In genomic region chr1:212607206-212607923, GRCh38 we compare ENCODE assay signal across 8 cellular contexts. TPM values are rescaled to one million over a fixed set of nuclear protein-coding genes. Genes with fewer than 3 reads are reported as not detected.
DNase-seq lines count a peak whose midpoint lies in the region; ATAC-seq and TF ChIP-seq lines count a peak whose summit lies in the region.

No MANE protein-coding gene starts in this region.

- no peak for ATAC-seq in GM18861 (IDR thresholded peaks at IDR 0.05; ENCODE audit: unreplicated experiment)
- no peak for ATAC-seq in GM18519 (IDR thresholded peaks at IDR 0.05; ENCODE audit: low FRiP score, unreplicated experiment)

- no peak for TF ChIP-seq CTCF in HEK293 (tag by site-specific recombination; IDR thresholded peaks at IDR 0.05)
- TF ChIP-seq CTCF in fibroblast of mammary gland (conservative IDR thresholded peaks at IDR 0.05; ENCODE audit: control insufficient read depth, insufficient read depth, low read depth, low read length): no peak

- POLR2A ChIA-PET in CD4-positive, alpha-beta memory T cell (lab: Charles Lee; ENCODE audit: partially characterized antibody): interaction anchor here (0.6 to 2.1 kb wide), 4 partner anchors 8 to 184 kb away, joined by 4 to 16 read pairs (median 9); no protein-coding TSS in a partner anchor
- POLR2A ChIA-PET in HEK293 (lab: Yijun Ruan, JAX): interaction anchor here (0.6 to 3.3 kb wide), 18 partner anchors 9 to 449 kb away, joined by 3 to 79 read pairs (median 10); partner anchors contain the start of genes NSL1 and TATDN3

- peak in 4 of 5 donors; percentile 6 to 59 (median 24) for DNase-seq in CD4-positive, alpha-beta memory T cell
- DNase-seq in activated CD4-positive, alpha-beta T cell treated with anti-CD3 and anti-CD28 coated beads, Interleukin-2, amount 50 U/mL, for 1 hour: peak; percentile 6
- DNase-seq in fibroblast of mammary gland (ENCODE audit: low read depth): no peak
- no peak for DNase-seq in kidney glomerular epithelial cell (lab: John Stamatoyannopoulos, UW)

- CTCF ChIA-PET in CD4-positive, alpha-beta memory T cell (lab: Charles Lee; ENCODE audit: partially characterized antibody): interaction anchor here (1.4 to 2.1 kb wide), 2 partner anchors 10 to 130 kb away, joined by 4 to 5 read pairs; no protein-coding TSS in a partner anchor
- CTCF ChIA-PET in HEK293 (lab: Yijun Ruan, JAX): interaction anchor here (0.7 to 2.7 kb wide), 6 partner anchors 10 to 177 kb away, joined by 3 to 11 read pairs (median 4); no protein-coding TSS in a partner anchor

- peaks cover 38% of the 10 kb centered on the region for H3K27me3 ChIP-seq in CD4-positive, alpha-beta memory T cell (ENCODE audit: insufficient read depth, low read length)
- H3K27me3 ChIP-seq in neuron (ENCODE audit: insufficient read depth, low read length): peaks cover 48% of the 10 kb centered on the region

- H3K27ac ChIP-seq in CD4-positive, alpha-beta memory T cell (ENCODE audit: low read depth, low read length): peak overlapping the region; percentile 48
- H3K27ac ChIP-seq in HEK293 (ENCODE audit: extremely low read depth, low read depth, low read length): peak overlapping the region; percentile 68

- H3K27me3 Mint-ChIP-seq in CD4-positive, alpha-beta memory T cell: peaks cover 44 to 52% of the 10 kb centered on the region in 2 donors

- H3K4me3 Mint-ChIP-seq in CD4-positive, alpha-beta memory T cell: peak overlapping the region; percentile 95 to 97 (median 97)

- H3K27ac Mint-ChIP-seq in CD4-positive, alpha-beta memory T cell: peak overlapping the region in 6 of 7 donors; percentile 73 to 96 (median 86)

- peak overlapping the region; percentile 43 to 68 for H3K4me3 ChIP-seq in CD4-positive, alpha-beta memory T cell (ENCODE audit: low read length in 2 of 2)
- H3K4me3 ChIP-seq in HEK293 (ENCODE audit: low read depth, low read length) (peak overlapping the region; percentile 63), fibroblast of mammary gland (ENCODE audit: control insufficient read depth, low read depth, low read length) (peak overlapping the region; percentile 57), neuron (ENCODE audit: low read length) (peak overlapping the region; percentile 55)

- peaks cover 29% of the 10 kb centered on the region for H3K4me1 ChIP-seq in CD4-positive, alpha-beta memory T cell (ENCODE audit: insufficient read depth, low read length)
- H3K4me1 ChIP-seq in HEK293 (ENCODE audit: control insufficient read depth, insufficient read depth, low read length) (peaks cover 14% of the 10 kb centered on the region), neuron (ENCODE audit: insufficient read depth, low read length) (peaks cover 57% of the 10 kb centered on the region)

- peaks cover 12 to 43% (median 23%) of the 10 kb centered on the region in 4 donors for H3K4me1 Mint-ChIP-seq in CD4-positive, alpha-beta memory T cell

- no peaks in the 10 kb centered on the region for H3K9me3 Mint-ChIP-seq in CD4-positive, alpha-beta memory T cell

- no peaks in the 10 kb centered on the region for H3K9me3 ChIP-seq in CD4-positive, alpha-beta memory T cell (ENCODE audit: control insufficient read depth in 1 of 2, low read length in 2 of 2)
- H3K9me3 ChIP-seq in HEK293 (ENCODE audit: control insufficient read depth, insufficient read depth, low read depth, low read length): no peaks in the 10 kb centered on the region
- H3K9me3 ChIP-seq in neuron (ENCODE audit: low read length): no peaks in the 10 kb centered on the region

- no peaks in the 10 kb centered on the region for H3K36me3 ChIP-seq in CD4-positive, alpha-beta memory T cell (ENCODE audit: insufficient read depth, low read length)
- H3K36me3 ChIP-seq in HEK293 (ENCODE audit: control insufficient read depth in 2 of 2, insufficient read depth in 1 of 2, low read length in 2 of 2) (no peaks in the 10 kb centered on the region), neuron (ENCODE audit: insufficient read depth, low read length) (no peaks in the 10 kb centered on the region)

- intact Hi-C loops in CD4-positive, alpha-beta memory T cell (cut with micrococcal nuclease): loop anchor here (5.0 kb wide), 2 partner anchors 185 to 320 kb away; partner anchors contain the start of genes NSL1, PPP2R5A and TATDN3

- peak overlapping the region; percentile 76 for H2AFZ ChIP-seq in neuron (ENCODE audit: low read depth, low read length)

- peaks cover 0 to 13% of the 10 kb centered on the region in 2 donors for H3K36me3 Mint-ChIP-seq in CD4-positive, alpha-beta memory T cell

TF ChIP-seq in HEK293, 187 proteins besides CTCF, POLR2A, EP300 and RAD21 (continues in another document):
- TF ChIP-seq, protein P1, sequence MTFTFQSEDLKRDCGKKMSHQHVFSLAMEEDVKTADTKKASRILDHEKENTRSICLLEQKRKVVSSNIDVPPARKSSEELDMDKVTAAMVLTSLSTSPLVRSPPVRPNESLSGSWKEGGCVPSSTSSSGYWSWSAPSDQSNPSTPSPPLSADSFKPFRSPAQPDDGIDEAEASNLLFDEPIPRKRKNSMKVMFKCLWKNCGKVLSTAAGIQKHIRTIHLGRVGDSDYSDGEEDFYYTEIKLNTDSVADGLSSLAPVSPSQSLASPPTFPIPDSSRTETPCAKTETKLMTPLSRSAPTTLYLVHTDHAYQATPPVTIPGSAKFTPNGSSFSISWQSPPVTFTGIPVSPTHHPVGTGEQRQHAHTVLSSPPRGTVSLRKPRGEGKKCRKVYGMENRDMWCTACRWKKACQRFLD (tag by site-specific recombination; IDR thresholded peaks at IDR 0.05): no peak
- TF ChIP-seq ZNF670 (tag by site-specific recombination; IDR thresholded peaks at IDR 0.05; ENCODE audit: low read depth) (no peak), OSR2 (tag by site-specific recombination; IDR thresholded peaks at IDR 0.05) (0 out of 2 replicates have a peak, but pooled peaks have one; percentile 13), ZSCAN23 (tag by site-specific recombination; IDR thresholded peaks at IDR 0.05) (0 out of 2 replicates have a peak, but pooled peaks have one; percentile 11), ZNF10 (tag by site-specific recombination; IDR thresholded peaks at IDR 0.05) (no peak), SP2 (tag by site-specific recombination; IDR thresholded peaks at IDR 0.05) (peak; percentile 59), ZBTB10 (tag by site-specific recombination; IDR thresholded peaks at IDR 0.05) (0 out of 2 replicates have a peak, but pooled peaks have one; percentile 6), SCRT2 (tag by site-specific recombination; IDR thresholded peaks at IDR 0.05) (no peak), ZNF529 (tag by site-specific recombination; IDR thresholded peaks at IDR 0.05; ENCODE audit: insufficient replicate concordance) (no peak), ZBTB20 (tag by site-specific recombination; IDR thresholded peaks at IDR 0.05) (0 out of 2 replicates have a peak, but pooled peaks have one; percentile 3), ZNF266 (tag by site-specific recombination; IDR thresholded peaks at IDR 0.05; ENCODE audit: low read depth) (no peak), ZBTB1 (tag by site-specific recombination; IDR thresholded peaks at IDR 0.05) (no peak), ZNF626 (tag by site-specific recombination; IDR thresholded peaks at IDR 0.05) (no peak), HOXD13 (CRISPR knock-in tag; IDR thresholded peaks at IDR 0.05; ENCODE audit: borderline replicate concordance) (no peak), ZNF416 (tag by site-specific recombination; IDR thresholded peaks at IDR 0.05) (no peak), ZNF132 (tag by site-specific recombination; IDR thresholded peaks at IDR 0.05; ENCODE audit: borderline replicate concordance) (no peak), ZNF114 (tag by site-specific recombination; IDR thresholded peaks at IDR 0.05) (no peak), ZNF335 (tag by site-specific recombination; conservative IDR thresholded peaks at IDR 0.05) (peak; percentile 80; the same call in 1 of the 2 replicates), ZNF623 (tag by site-specific recombination; IDR thresholded peaks at IDR 0.05) (no peak; the same call in 1 of the 2 replicates), ZNF530 (tag by site-specific recombination; IDR thresholded peaks at IDR 0.05; ENCODE audit: low read depth) (no peak)
- TF ChIP-seq, protein P2, sequence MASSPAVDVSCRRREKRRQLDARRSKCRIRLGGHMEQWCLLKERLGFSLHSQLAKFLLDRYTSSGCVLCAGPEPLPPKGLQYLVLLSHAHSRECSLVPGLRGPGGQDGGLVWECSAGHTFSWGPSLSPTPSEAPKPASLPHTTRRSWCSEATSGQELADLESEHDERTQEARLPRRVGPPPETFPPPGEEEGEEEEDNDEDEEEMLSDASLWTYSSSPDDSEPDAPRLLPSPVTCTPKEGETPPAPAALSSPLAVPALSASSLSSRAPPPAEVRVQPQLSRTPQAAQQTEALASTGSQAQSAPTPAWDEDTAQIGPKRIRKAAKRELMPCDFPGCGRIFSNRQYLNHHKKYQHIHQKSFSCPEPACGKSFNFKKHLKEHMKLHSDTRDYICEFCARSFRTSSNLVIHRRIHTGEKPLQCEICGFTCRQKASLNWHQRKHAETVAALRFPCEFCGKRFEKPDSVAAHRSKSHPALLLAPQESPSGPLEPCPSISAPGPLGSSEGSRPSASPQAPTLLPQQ (tag by site-specific recombination; IDR thresholded peaks at IDR 0.05): no peak

RNA-seq across cellular contexts. Expression of gene ATF3, which starts 1.2 kb away (rescaled TPM):
- 1 to 10 TPM; 2.7 to 3.1 TPM for total RNA-seq in CD4-positive, alpha-beta memory T cell
- under 1 TPM in 1 of 2 donors, not detected in 1; 0.09 TPM for polyA plus RNA-seq in CD4-positive, alpha-beta memory T cell

Comparison
In these comparisons a context has a peak if more than half of its experiments do, and no peak if none do; other contexts are left out.
1. DNase-seq: peak in CD4-positive, alpha-beta memory T cell (4 of 5) and activated CD4-positive, alpha-beta T cell treated with anti-CD3 and anti-CD28 coated beads, Interleukin-2, amount 50 U/mL, for 1 hour (single experiment); none in fibroblast of mammary gland (single experiment) and kidney glomerular epithelial cell (single experiment).
2. Peak in every context shown above with its lines, with median percentiles within 50 percentile points of each other: H3K4me3 ChIP-seq.